1 cellular context compared by ENCODE assay signal in the genomic region with DNA sequence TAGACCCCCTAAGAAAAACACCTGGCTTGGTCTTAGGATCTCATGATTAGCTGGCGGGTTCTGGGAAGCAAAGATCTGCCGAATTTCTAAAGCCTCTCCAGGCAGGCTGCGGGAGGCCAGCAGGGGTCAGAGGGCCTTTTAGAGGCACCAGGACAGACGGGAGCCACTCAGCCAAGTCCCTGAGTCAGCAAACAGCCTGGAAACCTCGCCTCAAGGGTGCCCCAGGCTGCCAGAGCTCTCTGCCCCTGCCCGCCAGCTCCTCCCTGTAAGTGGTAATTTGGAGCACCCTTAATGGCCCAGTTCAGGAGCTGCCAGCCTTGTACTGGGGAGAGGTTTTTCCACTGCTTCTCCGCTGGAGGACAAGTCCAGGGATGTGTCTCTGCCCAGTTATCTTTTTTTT.
TF ChIP-seq lines count a peak whose summit lies in the region.

No MANE protein-coding gene starts in this region.

TF ChIP-seq in GM23338, 12 proteins besides CTCF, POLR2A, EP300 and RAD21 (continued from another document):
- TF ChIP-seq, protein P1, sequence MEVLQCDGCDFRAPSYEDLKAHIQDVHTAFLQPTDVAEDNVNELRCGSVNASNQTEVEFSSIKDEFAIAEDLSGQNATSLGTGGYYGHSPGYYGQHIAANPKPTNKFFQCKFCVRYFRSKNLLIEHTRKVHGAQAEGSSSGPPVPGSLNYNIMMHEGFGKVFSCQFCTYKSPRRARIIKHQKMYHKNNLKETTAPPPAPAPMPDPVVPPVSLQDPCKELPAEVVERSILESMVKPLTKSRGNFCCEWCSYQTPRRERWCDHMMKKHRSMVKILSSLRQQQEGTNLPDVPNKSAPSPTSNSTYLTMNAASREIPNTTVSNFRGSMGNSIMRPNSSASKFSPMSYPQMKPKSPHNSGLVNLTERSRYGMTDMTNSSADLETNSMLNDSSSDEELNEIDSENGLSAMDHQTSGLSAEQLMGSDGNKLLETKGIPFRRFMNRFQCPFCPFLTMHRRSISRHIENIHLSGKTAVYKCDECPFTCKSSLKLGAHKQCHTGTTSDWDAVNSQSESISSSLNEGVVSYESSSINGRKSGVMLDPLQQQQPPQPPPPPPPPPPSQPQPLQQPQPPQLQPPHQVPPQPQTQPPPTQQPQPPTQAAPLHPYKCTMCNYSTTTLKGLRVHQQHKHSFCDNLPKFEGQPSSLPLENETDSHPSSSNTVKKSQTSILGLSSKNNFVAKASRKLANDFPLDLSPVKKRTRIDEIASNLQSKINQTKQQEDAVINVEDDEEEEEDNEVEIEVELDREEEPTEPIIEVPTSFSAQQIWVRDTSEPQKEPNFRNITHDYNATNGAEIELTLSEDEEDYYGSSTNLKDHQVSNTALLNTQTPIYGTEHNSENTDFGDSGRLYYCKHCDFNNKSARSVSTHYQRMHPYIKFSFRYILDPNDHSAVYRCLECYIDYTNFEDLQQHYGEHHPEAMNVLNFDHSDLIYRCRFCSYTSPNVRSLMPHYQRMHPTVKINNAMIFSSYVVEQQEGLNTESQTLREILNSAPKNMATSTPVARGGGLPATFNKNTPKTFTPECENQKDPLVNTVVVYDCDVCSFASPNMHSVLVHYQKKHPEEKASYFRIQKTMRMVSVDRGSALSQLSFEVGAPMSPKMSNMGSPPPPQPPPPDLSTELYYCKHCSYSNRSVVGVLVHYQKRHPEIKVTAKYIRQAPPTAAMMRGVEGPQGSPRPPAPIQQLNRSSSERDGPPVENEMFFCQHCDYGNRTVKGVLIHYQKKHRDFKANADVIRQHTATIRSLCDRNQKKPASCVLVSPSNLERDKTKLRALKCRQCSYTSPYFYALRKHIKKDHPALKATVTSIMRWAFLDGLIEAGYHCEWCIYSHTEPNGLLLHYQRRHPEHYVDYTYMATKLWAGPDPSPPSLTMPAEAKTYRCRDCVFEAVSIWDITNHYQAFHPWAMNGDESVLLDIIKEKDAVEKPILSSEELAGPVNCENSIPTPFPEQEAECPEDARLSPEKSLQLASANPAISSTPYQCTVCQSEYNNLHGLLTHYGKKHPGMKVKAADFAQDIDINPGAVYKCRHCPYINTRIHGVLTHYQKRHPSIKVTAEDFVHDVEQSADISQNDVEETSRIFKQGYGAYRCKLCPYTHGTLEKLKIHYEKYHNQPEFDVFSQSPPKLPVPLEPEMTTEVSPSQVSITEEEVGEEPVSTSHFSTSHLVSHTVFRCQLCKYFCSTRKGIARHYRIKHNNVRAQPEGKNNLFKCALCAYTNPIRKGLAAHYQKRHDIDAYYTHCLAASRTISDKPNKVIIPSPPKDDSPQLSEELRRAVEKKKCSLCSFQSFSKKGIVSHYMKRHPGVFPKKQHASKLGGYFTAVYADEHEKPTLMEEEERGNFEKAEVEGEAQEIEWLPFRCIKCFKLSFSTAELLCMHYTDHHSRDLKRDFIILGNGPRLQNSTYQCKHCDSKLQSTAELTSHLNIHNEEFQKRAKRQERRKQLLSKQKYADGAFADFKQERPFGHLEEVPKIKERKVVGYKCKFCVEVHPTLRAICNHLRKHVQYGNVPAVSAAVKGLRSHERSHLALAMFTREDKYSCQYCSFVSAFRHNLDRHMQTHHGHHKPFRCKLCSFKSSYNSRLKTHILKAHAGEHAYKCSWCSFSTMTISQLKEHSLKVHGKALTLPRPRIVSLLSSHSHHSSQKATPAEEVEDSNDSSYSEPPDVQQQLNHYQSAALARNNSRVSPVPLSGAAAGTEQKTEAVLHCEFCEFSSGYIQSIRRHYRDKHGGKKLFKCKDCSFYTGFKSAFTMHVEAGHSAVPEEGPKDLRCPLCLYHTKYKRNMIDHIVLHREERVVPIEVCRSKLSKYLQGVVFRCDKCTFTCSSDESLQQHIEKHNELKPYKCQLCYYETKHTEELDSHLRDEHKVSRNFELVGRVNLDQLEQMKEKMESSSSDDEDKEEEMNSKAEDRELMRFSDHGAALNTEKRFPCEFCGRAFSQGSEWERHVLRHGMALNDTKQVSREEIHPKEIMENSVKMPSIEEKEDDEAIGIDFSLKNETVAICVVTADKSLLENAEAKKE (CRISPR knock-in tag; IDR thresholded peaks at IDR 0.05), result no peak
- no peak for TF ChIP-seq JUNB (IDR thresholded peaks at IDR 0.05; ENCODE audit: unreplicated experiment)
- no peak for TF ChIP-seq POLR2AphosphoS5 (IDR thresholded peaks at IDR 0.05; ENCODE audit: low read depth)
- no peak for TF ChIP-seq EZH2phosphoT487 (IDR thresholded peaks at IDR 0.05; ENCODE audit: unreplicated experiment)
- TF ChIP-seq ZNF331 (CRISPR knock-in tag; IDR thresholded peaks at IDR 0.05; ENCODE audit: low read depth), result no peak
- TF ChIP-seq, protein P2, sequence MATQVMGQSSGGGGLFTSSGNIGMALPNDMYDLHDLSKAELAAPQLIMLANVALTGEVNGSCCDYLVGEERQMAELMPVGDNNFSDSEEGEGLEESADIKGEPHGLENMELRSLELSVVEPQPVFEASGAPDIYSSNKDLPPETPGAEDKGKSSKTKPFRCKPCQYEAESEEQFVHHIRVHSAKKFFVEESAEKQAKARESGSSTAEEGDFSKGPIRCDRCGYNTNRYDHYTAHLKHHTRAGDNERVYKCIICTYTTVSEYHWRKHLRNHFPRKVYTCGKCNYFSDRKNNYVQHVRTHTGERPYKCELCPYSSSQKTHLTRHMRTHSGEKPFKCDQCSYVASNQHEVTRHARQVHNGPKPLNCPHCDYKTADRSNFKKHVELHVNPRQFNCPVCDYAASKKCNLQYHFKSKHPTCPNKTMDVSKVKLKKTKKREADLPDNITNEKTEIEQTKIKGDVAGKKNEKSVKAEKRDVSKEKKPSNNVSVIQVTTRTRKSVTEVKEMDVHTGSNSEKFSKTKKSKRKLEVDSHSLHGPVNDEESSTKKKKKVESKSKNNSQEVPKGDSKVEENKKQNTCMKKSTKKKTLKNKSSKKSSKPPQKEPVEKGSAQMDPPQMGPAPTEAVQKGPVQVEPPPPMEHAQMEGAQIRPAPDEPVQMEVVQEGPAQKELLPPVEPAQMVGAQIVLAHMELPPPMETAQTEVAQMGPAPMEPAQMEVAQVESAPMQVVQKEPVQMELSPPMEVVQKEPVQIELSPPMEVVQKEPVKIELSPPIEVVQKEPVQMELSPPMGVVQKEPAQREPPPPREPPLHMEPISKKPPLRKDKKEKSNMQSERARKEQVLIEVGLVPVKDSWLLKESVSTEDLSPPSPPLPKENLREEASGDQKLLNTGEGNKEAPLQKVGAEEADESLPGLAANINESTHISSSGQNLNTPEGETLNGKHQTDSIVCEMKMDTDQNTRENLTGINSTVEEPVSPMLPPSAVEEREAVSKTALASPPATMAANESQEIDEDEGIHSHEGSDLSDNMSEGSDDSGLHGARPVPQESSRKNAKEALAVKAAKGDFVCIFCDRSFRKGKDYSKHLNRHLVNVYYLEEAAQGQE (IDR thresholded peaks at IDR 0.05; ENCODE audit: unreplicated experiment), result no peak
- no peak for TF ChIP-seq STAT1 (IDR thresholded peaks at IDR 0.05; ENCODE audit: unreplicated experiment)
